ENCODE assay signal across 11 cellular contexts in genomic region chr16:980595-980854, GRCh38. TPM values are rescaled to one million over a fixed set of nuclear protein-coding genes. Genes with fewer than 3 reads are reported as not detected.
DNase-seq lines count a peak whose midpoint lies in the region; ATAC-seq lines count a peak whose summit lies in the region.
"Had no signal": no experiment of that assay in that cellular context is flagged by ENCODE, and none has a peak within 500 bp of the region (broad histone marks: within the 10 kb centered on the region; RNA-seq: fewer than 3 reads in every experiment).

No MANE protein-coding gene starts in this region.

- DNase-seq in effector memory CD4-positive, alpha-beta T cell, result no peak
- DNase-seq in mesenchymal stem cell (no peak), DMS 273 (lab: John Stamatoyannopoulos, UW; ENCODE audit: unreplicated experiment) (no peak)
- no peak for DNase-seq in T-helper 2 cell treated with Interferon-gamma antibody and Interleukin-4, amounts not matched to agents 5 μg/mL and 100 μg/mL, for 36 hours (ENCODE audit: low spot score)
- DNase-seq: NCI-H2107, SHP77 treated with DMSO at 0.1 percent for 48 hours had no signal

- H3K27ac Mint-ChIP-seq in T-helper 2 cell treated with Interferon-gamma antibody and Interleukin-4, amounts not matched to agents 5 μg/mL and 100 μg/mL, for 36 hours, result no peak overlapping the region
- H3K27ac Mint-ChIP-seq: activated CD8-positive, alpha-beta T cell treated with anti-CD3 and anti-CD28 coated beads for 36 hours had no signal

- H3K4ac ChIP-seq in mesenchymal stem cell (ENCODE audit: low read depth in 1 of 2, low read length in 2 of 2), result no peak overlapping the region

- H3K4me1 Mint-ChIP-seq in T-helper 2 cell treated with Interferon-gamma antibody and Interleukin-4, amounts not matched to agents 5 μg/mL and 100 μg/mL, for 36 hours (ENCODE audit: low read depth), result no peaks in the 10 kb centered on the region

- peak overlapping the region in 1 of 2 experiments; percentile 54 for H3K18ac ChIP-seq in mesenchymal stem cell (ENCODE audit: low read depth in 1 of 2, low read length in 2 of 2)

- under 1% methylated on average over 31 of the region's 31 CpGs for WGBS in HUES64
- WGBS in mesenchymal stem cell, result 35% methylated on average over 23 of the region's 31 CpGs

- no peak overlapping the region for H4K8ac ChIP-seq in mesenchymal stem cell (ENCODE audit: low read length)

- peaks cover 19% of the 10 kb centered on the region for H3K27me3 Mint-ChIP-seq in T-helper 2 cell treated with Interferon-gamma antibody and Interleukin-4, amounts not matched to agents 5 μg/mL and 100 μg/mL, for 36 hours (ENCODE audit: low read depth)

- H3K4me3 ChIP-seq in HUES64 (ENCODE audit: low read length) (peak overlapping the region; percentile 57), mesenchymal stem cell (ENCODE audit: insufficient read depth in 1 of 2, low read depth in 1 of 2, low read length in 2 of 2) (no peak overlapping the region)
- H3K4me3 ChIP-seq in effector memory CD4-positive, alpha-beta T cell (ENCODE audit: insufficient read depth, low read depth, low read length, poor library complexity, severe bottlenecking), result peak overlapping the region; percentile 55

- H3K4me1 ChIP-seq in HUES64 (ENCODE audit: insufficient read depth, low read length) (0 out of 2 replicates have a peak, but pooled peaks cover 3% of the 10 kb centered on the region), mesenchymal stem cell (ENCODE audit: control insufficient read depth, insufficient read depth, low read depth, low read length) (peaks cover 10% of the 10 kb centered on the region)
- H3K4me1 ChIP-seq in effector memory CD4-positive, alpha-beta T cell (ENCODE audit: control insufficient read depth, insufficient read depth, low read length, poor library complexity, severe bottlenecking), result peaks cover 28% of the 10 kb centered on the region

- H3K36me3 ChIP-seq in HUES64 (ENCODE audit: insufficient read depth, low read length) (no peaks in the 10 kb centered on the region), mesenchymal stem cell (ENCODE audit: control insufficient read depth in 1 of 2, insufficient read depth in 2 of 2, low read depth in 1 of 2, low read length in 2 of 2) (no peaks in the 10 kb centered on the region)
- no peaks in the 10 kb centered on the region for H3K36me3 ChIP-seq in effector memory CD4-positive, alpha-beta T cell (ENCODE audit: control insufficient read depth, insufficient read depth, low read length)

- H3K9me3 Mint-ChIP-seq in T-helper 2 cell treated with Interferon-gamma antibody and Interleukin-4, amounts not matched to agents 5 μg/mL and 100 μg/mL, for 36 hours, result no peaks in the 10 kb centered on the region
- H3K9me3 Mint-ChIP-seq: activated CD8-positive, alpha-beta T cell treated with anti-CD3 and anti-CD28 coated beads for 36 hours had no signal

- H3K14ac ChIP-seq in mesenchymal stem cell (ENCODE audit: low read length in 2 of 2), result no peak overlapping the region

- no peak overlapping the region for H3K4me3 Mint-ChIP-seq in T-helper 2 cell treated with Interferon-gamma antibody and Interleukin-4, amounts not matched to agents 5 μg/mL and 100 μg/mL, for 36 hours

- H3K79me1 ChIP-seq in mesenchymal stem cell (replicated peaks; ENCODE audit: low read length, poor library complexity, severe bottlenecking), result no peaks in the 10 kb centered on the region

- no peak overlapping the region for H4K91ac ChIP-seq in mesenchymal stem cell (ENCODE audit: low read length)

- H2AFZ ChIP-seq in mesenchymal stem cell (ENCODE audit: low read depth, low read length), result no peak overlapping the region

- no peak overlapping the region for H2BK12ac ChIP-seq in mesenchymal stem cell (ENCODE audit: low read length in 2 of 2)

- H3K9me3 ChIP-seq in HUES64 (ENCODE audit: insufficient read depth, low read depth, low read length) (no peaks in the 10 kb centered on the region), mesenchymal stem cell (ENCODE audit: control insufficient read depth, low read length) (no peaks in the 10 kb centered on the region)
- H3K9me3 ChIP-seq in effector memory CD4-positive, alpha-beta T cell (ENCODE audit: control insufficient read depth, low read length), result no peaks in the 10 kb centered on the region

- H3K23ac ChIP-seq in mesenchymal stem cell (ENCODE audit: low read length in 2 of 2), result no peak overlapping the region

- H2BK5ac ChIP-seq in mesenchymal stem cell (ENCODE audit: low read depth, low read length, poor library complexity, severe bottlenecking), result no peak overlapping the region

- peak overlapping the region; percentile 63 for H3K4me2 ChIP-seq in mesenchymal stem cell (ENCODE audit: low read length, poor library complexity, severe bottlenecking)

- H2BK120ac ChIP-seq in mesenchymal stem cell (ENCODE audit: low read depth, low read length), result no peak overlapping the region

- H3K9ac ChIP-seq in HUES64 (ENCODE audit: low read depth, low read length) (no peak overlapping the region), mesenchymal stem cell (ENCODE audit: low read length) (no peak overlapping the region)

- H3K36me3 Mint-ChIP-seq in T-helper 2 cell treated with Interferon-gamma antibody and Interleukin-4, amounts not matched to agents 5 μg/mL and 100 μg/mL, for 36 hours (ENCODE audit: low read depth), result no peaks in the 10 kb centered on the region

- ATAC-seq in HG03045 (IDR thresholded peaks at IDR 0.05; ENCODE audit: unreplicated experiment), result no peak
- ATAC-seq in HG03097 (IDR thresholded peaks at IDR 0.05; ENCODE audit: low FRiP score, unreplicated experiment), result no peak

- H2AK5ac ChIP-seq in mesenchymal stem cell (ENCODE audit: low read length, severe bottlenecking), result no peak overlapping the region

- no peak overlapping the region for H2BK15ac ChIP-seq in mesenchymal stem cell (ENCODE audit: low read depth, poor library complexity, severe bottlenecking)

- H3K27me3 ChIP-seq in HUES64 (ENCODE audit: insufficient read depth, low read length), result peaks cover 54% of the 10 kb centered on the region
- no peaks in the 10 kb centered on the region for H3K27me3 ChIP-seq in effector memory CD4-positive, alpha-beta T cell (replicated peaks; ENCODE audit: control insufficient read depth, insufficient read depth, low read length, poor library complexity, severe bottlenecking)
- peaks cover 24 to 66% of the 10 kb centered on the region in 2 experiments for H3K27me3 ChIP-seq in mesenchymal stem cell (ENCODE audit: control insufficient read depth in 1 of 2, insufficient read depth in 1 of 2, low read length in 2 of 2)

- H3K27ac ChIP-seq in HUES64 (ENCODE audit: low read depth, low read length), result no peak overlapping the region
- no peak overlapping the region for H3K27ac ChIP-seq in effector memory CD4-positive, alpha-beta T cell (ENCODE audit: insufficient read depth, low read length, poor library complexity, severe bottlenecking)
- H3K27ac ChIP-seq in mesenchymal stem cell (ENCODE audit: low read length, poor library complexity, severe bottlenecking), result no peak overlapping the region
- peak overlapping the region; percentile 65 for H3K27ac ChIP-seq in temporal lobe (ENCODE audit: low read depth, low read length)

RNA-seq across cellular contexts. Expression of gene SOX8, which starts 1.0 kb away (rescaled TPM):
- polyA plus RNA-seq in HUES64 (2013, experiment 1 of 2), result 3.3 TPM
- 5.3 TPM for polyA plus RNA-seq in HUES64 (2013, experiment 2 of 2)
- 0.15 TPM for polyA plus RNA-seq in mesenchymal stem cell (2013, experiment 1 of 2)
- polyA plus RNA-seq in mesenchymal stem cell (2013, experiment 2 of 2), result 0.08 TPM
- total RNA-seq in temporal lobe, result 21.6 TPM

RNA-seq across cellular contexts. Expression of gene LMF1, which starts 9.7 kb away (rescaled TPM):
- polyA plus RNA-seq in HUES64 (2013, experiment 1 of 2), result 3.8 TPM
- polyA plus RNA-seq in HUES64 (2013, experiment 2 of 2), result 6.5 TPM
- 4.3 TPM for polyA plus RNA-seq in mesenchymal stem cell (2013, experiment 1 of 2)
- polyA plus RNA-seq in mesenchymal stem cell (2013, experiment 2 of 2), result 5.4 TPM
- 10.6 TPM for total RNA-seq in temporal lobe

Comparison
In these comparisons a context has a peak if more than half of its experiments do, and no peak if none do; other contexts are left out.
1. H3K4me3 ChIP-seq: peak in HUES64 (single experiment) and effector memory CD4-positive, alpha-beta T cell (single experiment); none in mesenchymal stem cell (0 of 2).